2 cellular contexts compared by ENCODE assay signal in the genomic region with DNA sequence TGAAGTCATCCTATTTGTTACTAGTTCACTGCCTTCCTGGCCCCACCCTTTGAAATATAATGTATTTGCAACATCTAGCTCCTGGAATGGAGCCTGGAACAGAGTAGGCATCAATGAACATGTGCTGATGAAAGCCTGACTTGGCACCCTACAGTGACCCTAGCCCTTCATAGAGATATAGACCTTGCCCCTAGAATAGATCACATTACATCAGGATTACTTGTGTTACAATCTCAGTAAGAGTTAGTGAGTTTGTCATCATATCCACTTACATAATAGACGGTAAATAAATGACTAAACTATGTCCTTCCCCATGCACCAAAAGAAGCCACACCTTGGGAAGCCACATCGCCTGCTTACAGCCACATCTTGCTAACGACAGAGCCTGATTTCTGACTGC.
TF ChIP-seq lines count a peak whose summit lies in the region.

No MANE protein-coding gene starts in this region.

TF ChIP-seq in HEK293, 187 proteins besides CTCF, POLR2A, EP300 and RAD21:
- TF ChIP-seq, protein P1, sequence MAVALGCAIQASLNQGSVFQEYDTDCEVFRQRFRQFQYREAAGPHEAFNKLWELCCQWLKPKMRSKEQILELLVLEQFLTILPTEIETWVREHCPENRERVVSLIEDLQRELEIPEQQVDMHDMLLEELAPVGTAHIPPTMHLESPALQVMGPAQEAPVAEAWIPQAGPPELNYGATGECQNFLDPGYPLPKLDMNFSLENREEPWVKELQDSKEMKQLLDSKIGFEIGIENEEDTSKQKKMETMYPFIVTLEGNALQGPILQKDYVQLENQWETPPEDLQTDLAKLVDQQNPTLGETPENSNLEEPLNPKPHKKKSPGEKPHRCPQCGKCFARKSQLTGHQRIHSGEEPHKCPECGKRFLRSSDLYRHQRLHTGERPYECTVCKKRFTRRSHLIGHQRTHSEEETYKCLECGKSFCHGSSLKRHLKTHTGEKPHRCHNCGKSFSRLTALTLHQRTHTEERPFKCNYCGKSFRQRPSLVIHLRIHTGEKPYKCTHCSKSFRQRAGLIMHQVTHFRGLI (tag by site-specific recombination; IDR thresholded peaks at IDR 0.05): no peak
- TF ChIP-seq SETDB1 (IDR thresholded peaks at IDR 0.05; ENCODE audit: insufficient read length, low read length) (peak; percentile 52), TRIM28 (IDR thresholded peaks at IDR 0.05; ENCODE audit: borderline replicate concordance, low read length) (peak; percentile 59; the same call in 1 of the 2 replicates), ZNF660 (tag by site-specific recombination; IDR thresholded peaks at IDR 0.05) (0 out of 2 replicates have a peak, but pooled peaks have one; percentile 30)

TF ChIP-seq in H1, 55 proteins besides CTCF, POLR2A, EP300 and RAD21:
- TF ChIP-seq SUZ12 (IDR thresholded peaks at IDR 0.05; ENCODE audit: low read length): no peak
